In the genomic region with DNA sequence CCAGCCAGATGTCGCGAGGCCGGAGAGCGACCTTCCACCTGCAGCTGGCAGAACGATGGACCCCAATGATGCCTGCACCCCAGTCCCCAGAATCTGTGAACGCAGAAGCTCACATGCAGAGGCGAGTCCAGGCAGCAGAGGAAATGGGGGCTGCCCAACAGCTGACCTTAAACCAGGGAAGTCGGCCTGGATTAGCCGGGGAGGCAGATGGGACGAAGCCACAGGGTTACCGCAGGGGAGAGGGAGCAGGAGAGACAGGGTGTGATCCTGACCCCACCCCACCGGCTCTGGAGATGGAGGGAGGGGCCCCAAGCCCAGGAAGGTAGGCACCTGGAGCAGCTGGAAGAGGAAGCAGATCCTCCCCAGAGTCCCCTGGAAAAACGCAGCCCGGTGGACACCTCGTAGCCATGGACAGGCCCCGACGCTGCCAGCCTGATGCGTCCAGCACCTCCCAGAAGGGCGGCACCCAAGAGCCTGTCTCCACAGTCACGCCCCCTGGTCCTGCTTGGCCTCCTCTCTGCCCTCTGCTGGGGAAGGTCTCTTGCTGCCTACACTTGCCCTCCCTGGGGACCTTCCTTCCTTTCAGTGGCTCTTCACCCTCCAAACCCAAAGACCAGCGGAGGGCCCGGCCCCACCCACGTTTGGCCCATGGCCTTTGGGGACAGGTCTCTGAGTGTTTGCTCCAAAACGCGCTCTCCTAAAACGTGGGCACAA, we compare ENCODE assay signal across 8 cellular contexts. TPM values are rescaled to one million over a fixed set of nuclear protein-coding genes. Genes with fewer than 3 reads are reported as not detected.
A peak's percentile ranks its signal among the peaks of the same experiment; 100 is the strongest.
DNase-seq lines count a peak whose midpoint lies in the region; ATAC-seq and TF ChIP-seq lines count a peak whose summit lies in the region.

No MANE protein-coding gene starts in this region.

- no peak overlapping the region for H3K4me3 ChIP-seq in mucosa of descending colon

- no peak overlapping the region for H3K4me3 Mint-ChIP-seq in activated CD8-positive, alpha-beta memory T cell treated with anti-CD3 and anti-CD28 coated beads, Interleukin-2, amount 10 ng/mL, durations not matched to agents 7 days and 5 days
- no peak overlapping the region for H3K4me3 Mint-ChIP-seq in activated CD8-positive, alpha-beta T cell treated with anti-CD3 and anti-CD28 coated beads for 36 hours

- H3K4me1 ChIP-seq in mucosa of descending colon (ENCODE audit: low read depth) = peaks cover 14% of the 10 kb centered on the region

- no peak overlapping the region for H3K27ac Mint-ChIP-seq in activated CD8-positive, alpha-beta memory T cell treated with anti-CD3 and anti-CD28 coated beads, Interleukin-2, amount 10 ng/mL, durations not matched to agents 7 days and 5 days
- H3K27ac Mint-ChIP-seq in activated CD8-positive, alpha-beta T cell treated with anti-CD3 and anti-CD28 coated beads for 36 hours = no peak overlapping the region

- intact Hi-C loops in activated CD8-positive, alpha-beta T cell treated with anti-CD3 and anti-CD28 coated beads for 36 hours (cut with micrococcal nuclease) = loop anchor here (5.0 kb wide), 1 partner anchor 55 kb away; a partner anchor contains a TSS
- intact Hi-C loops in mucosa of descending colon (cut with DNase I, micrococcal nuclease) = no loop called here

- POLR2A ChIA-PET in activated CD8-positive, alpha-beta T cell treated with anti-CD3 and anti-CD28 coated beads for 36 hours (lab: Charles Lee) = interaction anchor here (0.6 to 0.9 kb wide), 3 partner anchors 9 to 78 kb away, joined by 3 to 4 read pairs (median 3); no protein-coding TSS in a partner anchor

- peak; percentile 50 for ATAC-seq in activated CD8-positive, alpha-beta memory T cell treated with anti-CD3 and anti-CD28 coated beads, Interleukin-2, amount 10 ng/mL, durations not matched to agents 7 days and 5 days
- no peak for ATAC-seq in activated CD8-positive, alpha-beta T cell treated with anti-CD3 and anti-CD28 coated beads for 36 hours
- peak; percentile 69 for ATAC-seq in mucosa of descending colon
- ATAC-seq in GM18520 (IDR thresholded peaks at IDR 0.05; ENCODE audit: unreplicated experiment) = no peak
- no peak for ATAC-seq in GM21825 (IDR thresholded peaks at IDR 0.05; ENCODE audit: unreplicated experiment)

- no peaks in the 10 kb centered on the region for H3K27me3 Mint-ChIP-seq in activated CD8-positive, alpha-beta memory T cell treated with anti-CD3 and anti-CD28 coated beads, Interleukin-2, amount 10 ng/mL, durations not matched to agents 7 days and 5 days
- no peaks in the 10 kb centered on the region for H3K27me3 Mint-ChIP-seq in activated CD8-positive, alpha-beta T cell treated with anti-CD3 and anti-CD28 coated beads for 36 hours

- H3K9me3 ChIP-seq in mucosa of descending colon = no peaks in the 10 kb centered on the region

- TF ChIP-seq CTCF in activated CD8-positive, alpha-beta T cell treated with anti-CD3 and anti-CD28 coated beads for 36 hours (IDR thresholded peaks at IDR 0.05) = peak; percentile 30
- TF ChIP-seq CTCF in mucosa of descending colon (IDR thresholded peaks at IDR 0.05) = no peak

- peak; percentile 72 for DNase-seq in activated CD8-positive, alpha-beta memory T cell treated with anti-CD3 and anti-CD28 coated beads, Interleukin-2, amount 10 ng/mL, durations not matched to agents 7 days and 5 days
- no peak for DNase-seq in activated CD8-positive, alpha-beta memory T cell treated with anti-CD3 and anti-CD28 coated beads for 24 hours
- DNase-seq in NCI-H226 (peak; percentile 46), mucosa of descending colon (peak in 2 of 3 donors; percentile 78 to 81), NCI-H1092 (lab: John Stamatoyannopoulos, UW) (no peak)
- DNase-seq in activated CD8-positive, alpha-beta T cell treated with anti-CD3 and anti-CD28 coated beads for 36 hours = peak; percentile 59

- H3K36me3 Mint-ChIP-seq in activated CD8-positive, alpha-beta memory T cell treated with anti-CD3 and anti-CD28 coated beads, Interleukin-2, amount 10 ng/mL, durations not matched to agents 7 days and 5 days = no peaks in the 10 kb centered on the region
- peaks cover 3% of the 10 kb centered on the region for H3K36me3 Mint-ChIP-seq in activated CD8-positive, alpha-beta T cell treated with anti-CD3 and anti-CD28 coated beads for 36 hours (ENCODE audit: low read depth)

- peaks cover 35% of the 10 kb centered on the region for H3K4me1 Mint-ChIP-seq in activated CD8-positive, alpha-beta memory T cell treated with anti-CD3 and anti-CD28 coated beads, Interleukin-2, amount 10 ng/mL, durations not matched to agents 7 days and 5 days
- peaks cover 24% of the 10 kb centered on the region for H3K4me1 Mint-ChIP-seq in activated CD8-positive, alpha-beta T cell treated with anti-CD3 and anti-CD28 coated beads for 36 hours (ENCODE audit: low read depth)

- H3K36me3 ChIP-seq in mucosa of descending colon (ENCODE audit: low read depth) = no peaks in the 10 kb centered on the region

- CTCF ChIA-PET in activated CD8-positive, alpha-beta memory T cell treated with anti-CD3 and anti-CD28 coated beads, Interleukin-2, amount 10 ng/mL, durations not matched to agents 7 days and 5 days (lab: Charles Lee) = interaction anchor here (1.0 to 9.2 kb wide), 5 partner anchors 8 to 55 kb away, joined by 3 to 90 read pairs (median 3); a partner anchor contains a TSS
- CTCF ChIA-PET in activated CD8-positive, alpha-beta T cell treated with anti-CD3 and anti-CD28 coated beads for 36 hours (lab: Charles Lee) = interaction anchor here (0.8 to 5.7 kb wide), 3 partner anchors 10 to 48 kb away, joined by 3 to 40 read pairs (median 3); no protein-coding TSS in a partner anchor

- no peaks in the 10 kb centered on the region for H3K9me3 Mint-ChIP-seq in activated CD8-positive, alpha-beta memory T cell treated with anti-CD3 and anti-CD28 coated beads, Interleukin-2, amount 10 ng/mL, durations not matched to agents 7 days and 5 days (ENCODE audit: low read depth)
- H3K9me3 Mint-ChIP-seq in activated CD8-positive, alpha-beta T cell treated with anti-CD3 and anti-CD28 coated beads for 36 hours = no peaks in the 10 kb centered on the region

RNA-seq across cellular contexts. Expression of a gene that starts 37.3 kb away (rescaled TPM):
- 100 to 1,000 TPM; 269 to 347 TPM for total RNA-seq in activated CD8-positive, alpha-beta memory T cell treated with anti-CD3 and anti-CD28 coated beads, Interleukin-2, amount 10 ng/mL, durations not matched to agents 7 days and 5 days
- 10 to 100 TPM; 87.7 to 91.8 TPM for total RNA-seq in activated CD8-positive, alpha-beta T cell treated with anti-CD3 and anti-CD28 coated beads for 36 hours
- 100 to 1,000 TPM in 2 of 3 donors, 10 to 100 TPM in 1; 71.4 to 218 (median 129) TPM for total RNA-seq in mucosa of descending colon

RNA-seq across cellular contexts. Expression of a gene that starts 41.4 kb away (rescaled TPM):
- total RNA-seq in activated CD8-positive, alpha-beta memory T cell treated with anti-CD3 and anti-CD28 coated beads, Interleukin-2, amount 10 ng/mL, durations not matched to agents 7 days and 5 days = 10 to 100 TPM; 31.1 to 40.0 TPM
- 10 to 100 TPM; 37.1 to 37.8 TPM for total RNA-seq in activated CD8-positive, alpha-beta T cell treated with anti-CD3 and anti-CD28 coated beads for 36 hours
- 10 to 100 TPM in 2 of 3 donors, 1 to 10 TPM in 1; 9.6 to 16.1 (median 13.6) TPM for total RNA-seq in mucosa of descending colon

RNA-seq across cellular contexts. Expression of a gene that starts 41.5 kb away (rescaled TPM):
- total RNA-seq in activated CD8-positive, alpha-beta memory T cell treated with anti-CD3 and anti-CD28 coated beads, Interleukin-2, amount 10 ng/mL, durations not matched to agents 7 days and 5 days = 100 to 1,000 TPM; 124 to 174 TPM
- total RNA-seq in activated CD8-positive, alpha-beta T cell treated with anti-CD3 and anti-CD28 coated beads for 36 hours = 10 to 100 TPM; 80.7 to 82.4 TPM
- 10 to 100 TPM in 2 of 3 donors, 1 to 10 TPM in 1; 9.5 to 22.8 (median 15.1) TPM for total RNA-seq in mucosa of descending colon

RNA-seq across cellular contexts. Expression of a gene that starts 55.8 kb away (rescaled TPM):
- 100 to 1,000 TPM; 124 to 191 TPM for total RNA-seq in activated CD8-positive, alpha-beta memory T cell treated with anti-CD3 and anti-CD28 coated beads, Interleukin-2, amount 10 ng/mL, durations not matched to agents 7 days and 5 days
- 100 to 1,000 TPM; 180 to 182 TPM for total RNA-seq in activated CD8-positive, alpha-beta T cell treated with anti-CD3 and anti-CD28 coated beads for 36 hours
- total RNA-seq in mucosa of descending colon = 10 to 100 TPM in 1 of 3 donors, 1 to 10 TPM in 2; 2.9 to 20.9 (median 7.6) TPM

Comparison
In these comparisons a context has a peak if more than half of its experiments do, and no peak if none do; other contexts are left out.
1. DNase-seq: peak in activated CD8-positive, alpha-beta memory T cell treated with anti-CD3 and anti-CD28 coated beads, Interleukin-2, amount 10 ng/mL, durations not matched to agents 7 days and 5 days (single experiment), NCI-H226 (single experiment), activated CD8-positive, alpha-beta T cell treated with anti-CD3 and anti-CD28 coated beads for 36 hours (single experiment) and mucosa of descending colon (2 of 3); none in activated CD8-positive, alpha-beta memory T cell treated with anti-CD3 and anti-CD28 coated beads for 24 hours (single experiment) and NCI-H1092 (single experiment).
2. ATAC-seq: peak in activated CD8-positive, alpha-beta memory T cell treated with anti-CD3 and anti-CD28 coated beads, Interleukin-2, amount 10 ng/mL, durations not matched to agents 7 days and 5 days (single experiment) and mucosa of descending colon (single experiment); none in activated CD8-positive, alpha-beta T cell treated with anti-CD3 and anti-CD28 coated beads for 36 hours (single experiment), GM18520 (single experiment) and GM21825 (single experiment).